ENCODE assay signal across 22 cellular contexts in genomic region chr20:17583126-17583525, GRCh38. TPM values are rescaled to one million over a fixed set of nuclear protein-coding genes. Genes with fewer than 3 reads are reported as not detected.
DNase-seq lines count a peak whose midpoint lies in the region; ATAC-seq, FAIRE-seq and TF ChIP-seq lines count a peak whose summit lies in the region.
"Had no signal": no experiment of that assay in that cellular context is flagged by ENCODE, and none has a peak within 500 bp of the region (broad histone marks: within the 10 kb centered on the region; RNA-seq: fewer than 3 reads in every experiment).

No MANE protein-coding gene starts in this region.

- no peak for FAIRE-seq in H1 (lab: Jason Lieb, UNC)
- FAIRE-seq in HTR-8/SVneo (lab: Jason Lieb, UNC), result no peak
- FAIRE-seq: GM18507 had no signal

- TF ChIP-seq CTCF in HEK293 (tag by site-specific recombination; IDR thresholded peaks at IDR 0.05), result no peak
- TF ChIP-seq CTCF in PC-9 (conservative IDR thresholded peaks at IDR 0.05), result no peak
- no peak for TF ChIP-seq CTCF in H1 (IDR thresholded peaks at IDR 0.05; ENCODE audit: control extremely low read depth in 1 of 3, insufficient read depth in 1 of 3, low read depth in 1 of 3, low read length in 3 of 3)
- no peak for TF ChIP-seq CTCF in smooth muscle cell (IDR thresholded peaks at IDR 0.05; ENCODE audit: borderline replicate concordance, insufficient read depth, poor library complexity, severe bottlenecking)
- TF ChIP-seq CTCF in tibial nerve (IDR thresholded peaks at IDR 0.05), result no peak

- H3K14ac ChIP-seq in H1 (ENCODE audit: insufficient read length), result no peak overlapping the region

- H4K20me1 ChIP-seq in PC-9 (ENCODE audit: insufficient read depth) (peaks cover 62% of the 10 kb centered on the region), H1 (replicated peaks in 1 of 2; ENCODE audit: control insufficient read depth in 1 of 2, insufficient read depth in 2 of 2, low read length in 2 of 2) (peaks cover 0 to 1% of the 10 kb centered on the region in 2 experiments), smooth muscle cell (ENCODE audit: low read depth) (peaks cover 100% of the 10 kb centered on the region)

- H2BK5ac ChIP-seq in H1 (ENCODE audit: low read depth, low read length), result no peak overlapping the region

- no TSS peak for BruUV-seq in PC-9 (replicated peaks; lab: Mats Ljungman, UMichigan)

- no peak overlapping the region for H2BK15ac ChIP-seq in H1 (ENCODE audit: low read length)

- no peak overlapping the region for H2BK120ac ChIP-seq in H1 (replicated peaks; ENCODE audit: low read depth, low read length)

- H3K27me3 ChIP-seq in PC-9 (ENCODE audit: insufficient read depth, low read depth) (no peaks in the 10 kb centered on the region), H1 (replicated peaks in 1 of 4; ENCODE audit: control insufficient read depth in 3 of 4, extremely low read depth in 1 of 4, insufficient read depth in 3 of 4, low read length in 3 of 4) (no peaks in the 10 kb centered on the region), smooth muscle cell (ENCODE audit: low read depth) (no peaks in the 10 kb centered on the region), tibial nerve (no peaks in the 10 kb centered on the region)

- no peak overlapping the region for H2BK12ac ChIP-seq in H1 (ENCODE audit: low read depth, low read length)

- H3K18ac ChIP-seq in H1 (ENCODE audit: extremely low read depth, low read length), result no peak overlapping the region

- H3K36me3 ChIP-seq in HEK293 (ENCODE audit: control insufficient read depth in 2 of 2, insufficient read depth in 1 of 2, low read length in 2 of 2), result no peaks in the 10 kb centered on the region; a peak in 1 of 3 replicates
- peaks cover 9% of the 10 kb centered on the region for H3K36me3 ChIP-seq in PC-9 (ENCODE audit: low read depth)
- H3K36me3 ChIP-seq in H1 (ENCODE audit: control insufficient read depth in 2 of 4, insufficient read depth in 4 of 4, low read length in 3 of 4), result no peaks in the 10 kb centered on the region
- H3K36me3 ChIP-seq in smooth muscle cell (ENCODE audit: low read depth), result no peaks in the 10 kb centered on the region
- no peaks in the 10 kb centered on the region for H3K36me3 ChIP-seq in tibial nerve

- H3F3A ChIP-seq in PC-9 (ENCODE audit: insufficient read depth, low read depth) (peaks cover 15% of the 10 kb centered on the region; the same call in 1 of the 2 replicates), smooth muscle cell (ENCODE audit: low read depth) (peaks cover 5% of the 10 kb centered on the region)

- no peak overlapping the region for H3K56ac ChIP-seq in H1 (replicated peaks; ENCODE audit: insufficient read length, low read depth, low read length)

- H4K8ac ChIP-seq in H1 (ENCODE audit: extremely low read depth, insufficient read depth, low read length), result no peak overlapping the region

- H3K4ac ChIP-seq in H1 (replicated peaks; ENCODE audit: insufficient read length, low read depth, low read length), result no peak overlapping the region

- H4K5ac ChIP-seq in H1 (ENCODE audit: insufficient read length, low read depth, low read length), result no peak overlapping the region

- no peak overlapping the region for H3K9ac ChIP-seq in H1 (replicated peaks in 1 of 4; ENCODE audit: extremely low read depth in 1 of 4, low read depth in 3 of 4, low read length in 3 of 4)
- no peak overlapping the region for H3K9ac ChIP-seq in smooth muscle cell (ENCODE audit: low read depth)

- TF ChIP-seq POLR2A in H1 (IDR thresholded peaks at IDR 0.05; ENCODE audit: control extremely low read depth in 1 of 2, low read depth in 2 of 2, low read length in 2 of 2), result no peak
- TF ChIP-seq POLR2A in tibial nerve (IDR thresholded peaks at IDR 0.05), result no peak

- H3K4me3 ChIP-seq in HEK293 (ENCODE audit: low read depth, low read length) (no peak overlapping the region), PC-9 (no peak overlapping the region), H1 (ENCODE audit: extremely low read depth in 1 of 4, insufficient read depth in 2 of 4, low read depth in 3 of 4, low read length in 4 of 4) (no peak overlapping the region), smooth muscle cell (no peak overlapping the region), tibial nerve (no peak overlapping the region)

- H3K4me1 ChIP-seq in HEK293 (ENCODE audit: control insufficient read depth, insufficient read depth, low read length), result peaks cover 5% of the 10 kb centered on the region; the same call in 1 of the 2 replicates
- H3K4me1 ChIP-seq in PC-9 (replicated peaks; ENCODE audit: insufficient read depth), result peaks cover 33% of the 10 kb centered on the region
- peaks cover 0 to 3% (median 0%) of the 10 kb centered on the region in 4 experiments; a peak in 2 of 7 replicates for H3K4me1 ChIP-seq in H1 (replicated peaks in 1 of 4; ENCODE audit: control insufficient read depth in 3 of 4, insufficient read depth in 4 of 4, low read length in 3 of 4)
- H3K4me1 ChIP-seq in smooth muscle cell (ENCODE audit: low read depth), result no peaks in the 10 kb centered on the region
- H3K4me1 ChIP-seq in tibial nerve, result peaks cover 0 to 38% (median 4%) of the 10 kb centered on the region in 4 donors

- H3K23me2 ChIP-seq in H1 (ENCODE audit: low read depth, low read length), result no peaks in the 10 kb centered on the region; the same call in 1 of the 2 replicates

- no peak overlapping the region for H2AK5ac ChIP-seq in H1 (ENCODE audit: low read depth, low read length)

- no peak overlapping the region for H2BK20ac ChIP-seq in H1 (ENCODE audit: low read length)

- no peak for TF ChIP-seq RAD21 in H1 (IDR thresholded peaks at IDR 0.05 in 1 of 2, conservative IDR thresholded peaks at IDR 0.05 in 1 of 2; ENCODE audit: low read depth in 2 of 2, low read length in 2 of 2)

- CTCF ChIA-PET in HEK293 (lab: Yijun Ruan, JAX) (interaction anchor here (0.7 kb wide), 1 partner anchor 98 kb away, joined by 3 read pairs; no protein-coding TSS in a partner anchor), PC-9 (lab: Charles Lee) (no interaction called here), H1 (lab: Charles Lee; ENCODE audit: partially characterized antibody) (interaction anchor here (0.6 to 3.5 kb wide), 3 partner anchors 11 to 74 kb away, joined by 3 to 15 read pairs (median 3); no protein-coding TSS in a partner anchor)

- no peaks in the 10 kb centered on the region for H3K9me2 ChIP-seq in PC-9 (ENCODE audit: insufficient read depth)

- POLR2A ChIA-PET in HEK293 (lab: Yijun Ruan, JAX), result interaction anchor here (5.4 kb wide), 1 partner anchor 12 kb away, joined by 22 read pairs; the partner anchor contains the start of gene DSTN
- POLR2A ChIA-PET in PC-9 (lab: Charles Lee; ENCODE audit: unreplicated experiment), result interaction anchor here (0.8 to 1.0 kb wide), 2 partner anchors 9 to 13 kb away, joined by 4 to 14 read pairs; partner anchors contain the start of gene DSTN
- POLR2A ChIA-PET in H1 (lab: Charles Lee; ENCODE audit: partially characterized antibody), result interaction anchor here (0.7 to 2.4 kb wide), 4 partner anchors 9 to 144 kb away, joined by 3 to 17 read pairs (median 5); partner anchors contain the start of gene DSTN

- H4K91ac ChIP-seq in H1 (replicated peaks; ENCODE audit: insufficient read length, low read length), result no peak overlapping the region

- no peak overlapping the region for H3K27ac ChIP-seq in HEK293 (ENCODE audit: extremely low read depth, low read depth, low read length)
- H3K27ac ChIP-seq in PC-9, result peak overlapping the region; percentile 10; the same call in 1 of the 2 replicates
- H3K27ac ChIP-seq in H1 (ENCODE audit: low read depth, low read length), result no peak overlapping the region
- peak overlapping the region; percentile 6 for H3K27ac ChIP-seq in smooth muscle cell (ENCODE audit: low read depth)
- no peak overlapping the region for H3K27ac ChIP-seq in tibial nerve
- H3K27ac ChIP-seq: RWPE1 had no signal

- no peak for TF ChIP-seq EP300 in H1 (IDR thresholded peaks at IDR 0.05; ENCODE audit: borderline replicate concordance in 1 of 2, low read depth in 2 of 2, low read length in 2 of 2)
- no peak for TF ChIP-seq EP300 in tibial nerve (IDR thresholded peaks at IDR 0.05)

- H3K79me2 ChIP-seq in PC-9 (ENCODE audit: low read depth), result peaks cover 99% of the 10 kb centered on the region
- H3K79me2 ChIP-seq in H1 (ENCODE audit: control insufficient read depth in 1 of 2, insufficient read depth in 2 of 2, low read length in 2 of 2), result peaks cover 6 to 96% of the 10 kb centered on the region in 2 experiments; a peak in 3 of 4 replicates
- H3K79me2 ChIP-seq in smooth muscle cell (ENCODE audit: low read depth), result peaks cover 100% of the 10 kb centered on the region

- no peak for ATAC-seq in GM19395 (IDR thresholded peaks at IDR 0.05; ENCODE audit: unreplicated experiment)

- H3K79me1 ChIP-seq in H1 (ENCODE audit: low read depth, low read length), result peaks cover 11% of the 10 kb centered on the region

- H2AFZ ChIP-seq in PC-9 (no peak overlapping the region), H1 (ENCODE audit: low read length) (no peak overlapping the region), smooth muscle cell (ENCODE audit: low read depth) (no peak overlapping the region)

- DNase-seq in PC-9 (no peak), H1 (ENCODE audit: low read depth in 1 of 2, low spot score in 2 of 2) (no peak), smooth muscle cell (lab: John Stamatoyannopoulos, UW; ENCODE audit: unreplicated experiment) (no peak), tibial nerve (ENCODE audit: low spot score in 2 of 2) (no peak), HTR-8/SVneo (ENCODE audit: insufficient read length, low spot score) (no peak)
- DNase-seq: ACHN; C1 segment of cervical spinal cord; CD8-positive, alpha-beta memory T cell; DMS53; H9; KBM-7; MV-4-11; NCI-H1417; NCI-H187; NCI-H2107; NCI-H510A treated with DMSO at 0.1 percent for 48 hours; NCI-H774 had no signal

- intact Hi-C loops in PC-9 (cut with micrococcal nuclease; ENCODE audit: unreplicated experiment), result no loop called here

- 93% methylated on average over 3 of the region's 3 CpGs; no CpG with 5 or more reads in 1 of the 2 experiments for WGBS in H1 (ENCODE audit: extremely low coverage in 1 of 2, insufficient coverage in 1 of 2, insufficient read length in 1 of 2, insufficient replicate concordance in 2 of 2, low coverage in 1 of 2, low lambda C conversion rate in 2 of 2, missing lambda C conversion rate in 1 of 2), 2 experiments
- 91% methylated on average over 3 of the region's 3 CpGs for WGBS in smooth muscle cell (ENCODE audit: low lambda C conversion rate)
- 93 to 94% methylated on average over 3 of the region's 3 CpGs for WGBS in tibial nerve, 2 donors

- H3K4me2 ChIP-seq in PC-9 (no peak overlapping the region), H1 (ENCODE audit: insufficient read depth in 1 of 2, low read depth in 2 of 2, low read length in 2 of 2) (no peak overlapping the region), smooth muscle cell (no peak overlapping the region)

- H3K9me3 ChIP-seq in HEK293 (ENCODE audit: control insufficient read depth, insufficient read depth, low read depth, low read length), result no peaks in the 10 kb centered on the region
- H3K9me3 ChIP-seq in PC-9 (ENCODE audit: insufficient read depth, low read depth), result no peaks in the 10 kb centered on the region; the same call in 1 of the 2 replicates
- H3K9me3 ChIP-seq in H1 (ENCODE audit: insufficient read depth in 2 of 2, low read depth in 1 of 2, low read length in 1 of 2), result no peaks in the 10 kb centered on the region
- H3K9me3 ChIP-seq in smooth muscle cell (replicated peaks; ENCODE audit: low read depth), result no peaks in the 10 kb centered on the region
- no peaks in the 10 kb centered on the region for H3K9me3 ChIP-seq in tibial nerve

- H3K23ac ChIP-seq in H1 (ENCODE audit: insufficient read length), result no peak overlapping the region

RNA-seq across cellular contexts. Expression of gene DSTN, which starts 13.3 kb away (rescaled TPM):
- total RNA-seq in PC-9 (2021) (296 and 366 TPM in 2 replicates), smooth muscle cell (486 and 582 TPM in 2 replicates), tibial nerve (100 to 1,000 TPM; 166 to 322 (median 242) TPM)
- total RNA-seq in H1 (2021; fragmentation: NEBNext Ultra II Directional; extraction: Animal tissue kit (Norgen Biotek cat#: 25700)), result 208 TPM in 2 replicates
- polyA plus RNA-seq in H1 (2011; rRNA removed) (21.9 and 43.3 TPM in 2 replicates), smooth muscle cell (534 and 559 TPM in 2 replicates)
- polyA plus RNA-seq in H1 (2011; cell fraction: cytosol; rRNA removed), result 48.1 TPM
- polyA plus RNA-seq in H1 (2011; cell fraction: nucleus; rRNA removed), result 26.3 TPM
- polyA plus RNA-seq in H1 (2012, experiment 1 of 2), result 138 to 228 TPM (median 144 TPM) in 4 replicates
- polyA plus RNA-seq in H1 (2012, experiment 2 of 2), result 78.5 TPM
- 327 TPM for polyA plus RNA-seq in H1 (2013, experiment 1 of 2)
- 333 TPM for polyA plus RNA-seq in H1 (2013, experiment 2 of 2)
- 9.6 and 10.5 TPM in 2 replicates for polyA minus RNA-seq in H1 (2011; rRNA and poly(A)+ RNA removed)
- polyA minus RNA-seq in H1 (2011; cell fraction: cytosol; rRNA and poly(A)+ RNA removed), result 25.1 TPM
- 17.0 TPM for polyA minus RNA-seq in H1 (2011; cell fraction: nucleus; rRNA and poly(A)+ RNA removed)

RNA-seq across cellular contexts. Expression of gene BFSP1, which starts 51.9 kb away (rescaled TPM):
- total RNA-seq in PC-9 (2021) (10.4 and 13.8 TPM in 2 replicates), smooth muscle cell (0.76 and 1.0 TPM in 2 replicates), tibial nerve (1 to 10 TPM in 1 of 4 donors, under 1 TPM in 2, not detected in 1; 0.39 to 5.9 (median 0.63) TPM)
- total RNA-seq in H1 (2021; fragmentation: NEBNext Ultra II Directional; extraction: Animal tissue kit (Norgen Biotek cat#: 25700)), result 2.5 and 3.2 TPM in 2 replicates
- polyA plus RNA-seq in H1 (2011; rRNA removed) (1.5 and 1.8 TPM in 2 replicates), smooth muscle cell (1.3 and 1.6 TPM in 2 replicates)
- polyA plus RNA-seq in H1 (2011; cell fraction: cytosol; rRNA removed), result 3.0 TPM
- polyA plus RNA-seq in H1 (2011; cell fraction: nucleus; rRNA removed), result 3.6 TPM
- 2.6 to 3.5 TPM (median 3.2 TPM) in 4 replicates for polyA plus RNA-seq in H1 (2012, experiment 1 of 2)
- 1.8 TPM for polyA plus RNA-seq in H1 (2012, experiment 2 of 2)
- polyA plus RNA-seq in H1 (2013, experiment 1 of 2), result 2.4 TPM
- polyA plus RNA-seq in H1 (2013, experiment 2 of 2), result 2.2 TPM
- 1.7 and 2.7 TPM in 2 replicates for polyA minus RNA-seq in H1 (2011; rRNA and poly(A)+ RNA removed)
- polyA minus RNA-seq in H1 (2011; cell fraction: cytosol; rRNA and poly(A)+ RNA removed), result 1.7 TPM
- 2.6 TPM for polyA minus RNA-seq in H1 (2011; cell fraction: nucleus; rRNA and poly(A)+ RNA removed)
- total RNA-seq: OCI-LY7 had no signal

Comparison
In these comparisons a context has a peak if more than half of its experiments do, and no peak if none do; other contexts are left out.
1. H3K27ac ChIP-seq: peak in PC-9 (single experiment) and smooth muscle cell (single experiment); none in HEK293 (single experiment), H1 (single experiment) and tibial nerve (0 of 4).